Comparison of ENCODE assay signal across 24 cellular contexts in the genomic region with DNA sequence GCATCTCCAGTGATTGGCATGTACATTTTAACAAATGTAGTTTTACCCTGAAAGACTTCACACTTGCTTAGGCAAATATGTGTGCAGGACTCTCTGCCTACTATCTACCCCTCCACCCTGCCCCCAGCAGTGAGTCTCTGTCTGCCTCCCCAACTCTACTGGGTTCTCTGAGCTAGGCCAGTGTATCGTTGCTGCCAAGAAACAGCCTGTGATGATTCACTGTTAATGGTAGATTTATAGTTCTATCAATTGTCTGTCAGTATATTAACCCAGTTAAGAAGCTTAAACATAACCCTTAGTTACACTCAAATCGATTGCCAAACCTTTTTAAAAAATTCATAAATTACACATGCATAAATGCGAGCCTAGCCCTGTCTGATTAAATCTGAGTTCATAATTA.
"Had no signal": no experiment of that assay in that cellular context is flagged by ENCODE, and none has a peak within 500 bp of the region (broad histone marks: within the 10 kb centered on the region; RNA-seq: fewer than 3 reads in every experiment).

No MANE protein-coding gene starts in this region.

- H3K36me3 Mint-ChIP-seq: WTC11 had no signal

- H3K27ac ChIP-seq: SJCRH30 had no signal

- H3K4me3 ChIP-seq: SJCRH30 had no signal

- H3K4me3 Mint-ChIP-seq: activated CD8-positive, alpha-beta T cell treated with anti-CD3 and anti-CD28 coated beads, Interleukin-2, amount 10 ng/mL, durations not matched to agents 7 days and 5 days; activated naive CD8-positive, alpha-beta T cell treated with anti-CD3 and anti-CD28 coated beads, Interleukin-2, amount 50 U/mL, for 24 hours; brain; central memory CD8-positive, alpha-beta T cell; T-helper 1 cell treated with Interleukin-12 subunit alpha and Interleukin-12 subunit beta and Interleukin-4 antibody, amounts not matched to agents 30 μg/mL and 1 μg/mL, for 36 hours; WTC11 had no signal

- H3K36me3 ChIP-seq: SJCRH30 had no signal

- H3K9me3 ChIP-seq: SJCRH30 had no signal

- H3K27me3 ChIP-seq: SJCRH30 had no signal

- ATAC-seq: activated CD8-positive, alpha-beta T cell treated with anti-CD3 and anti-CD28 coated beads, Interleukin-2, amount 10 ng/mL, durations not matched to agents 7 days and 5 days; activated naive CD4-positive, alpha-beta T cell treated with anti-CD3 and anti-CD28 coated beads, Interleukin-2, amount 50 U/mL, for 72 hours; activated naive CD8-positive, alpha-beta T cell treated with anti-CD3 and anti-CD28 coated beads, Interleukin-2, amount 50 U/mL, for 24 hours; Right ventricle myocardium inferior; WTC11 had no signal

- H3K9me3 Mint-ChIP-seq: activated naive CD4-positive, alpha-beta T cell treated with anti-CD3 and anti-CD28 coated beads, Interleukin-2, amount 50 U/mL, for 72 hours; activated naive CD8-positive, alpha-beta T cell treated with anti-CD3 and anti-CD28 coated beads, Interleukin-2, amount 50 U/mL, for 24 hours; brain; central memory CD8-positive, alpha-beta T cell; T-helper 1 cell treated with Interleukin-12 subunit alpha and Interleukin-12 subunit beta and Interleukin-4 antibody, amounts not matched to agents 30 μg/mL and 1 μg/mL, for 36 hours had no signal

- DNase-seq: activated CD4-positive, alpha-beta T cell treated with anti-CD3 and anti-CD28 coated beads for 48 hours; activated CD4-positive, alpha-beta T cell treated with anti-CD3 and anti-CD28 coated beads, Interleukin-2, amount 50 U/mL, for 4 hours; activated CD4-positive, CD25-positive, alpha-beta regulatory T cell treated with anti-CD3 and anti-CD28 coated beads, Interleukin-2, amount 50 U/mL, for 72 hours; activated CD8-positive, alpha-beta memory T cell treated with anti-CD3 and anti-CD28 coated beads, Interleukin-2, amount 50 U/mL, for 48 hours; activated CD8-positive, alpha-beta T cell treated with anti-CD3 and anti-CD28 coated beads, Interleukin-2, amount 10 ng/mL, durations not matched to agents 7 days and 5 days; activated effector memory CD4-positive, alpha-beta T cell treated with anti-CD3 and anti-CD28 coated beads, Interleukin-2, amount 50 U/mL, for 16 hours; activated naive CD4-positive, alpha-beta T cell treated with Interleukin-2 at 50 U/mL for 16 hours; activated naive CD8-positive, alpha-beta T cell treated with anti-CD3 and anti-CD28 coated beads, Interleukin-2, amount 50 U/mL, for 24 hours; activated T-cell treated with anti-CD3 and anti-CD28 coated beads, Interleukin-2, amount 50 U/mL, for 1 hour; amniotic stem cell; KG1; NCI-H1105 treated with DMSO at 0.1 percent for 48 hours; NCI-H1436 treated with DMSO at 0.1 percent for 48 hours; NCI-H187; NCI-H2081; NCI-H524; RPMI8226; SJCRH30 had no signal

- H3K27ac Mint-ChIP-seq: activated naive CD4-positive, alpha-beta T cell treated with anti-CD3 and anti-CD28 coated beads, Interleukin-2, amount 50 U/mL, for 72 hours; activated naive CD8-positive, alpha-beta T cell treated with anti-CD3 and anti-CD28 coated beads, Interleukin-2, amount 50 U/mL, for 24 hours; brain; T-helper 1 cell treated with Interleukin-12 subunit alpha and Interleukin-12 subunit beta and Interleukin-4 antibody, amounts not matched to agents 30 μg/mL and 1 μg/mL, for 36 hours; WTC11 had no signal

- H3K27me3 Mint-ChIP-seq: activated naive CD8-positive, alpha-beta T cell treated with anti-CD3 and anti-CD28 coated beads, Interleukin-2, amount 50 U/mL, for 24 hours; central memory CD8-positive, alpha-beta T cell had no signal
